In the genomic region with DNA sequence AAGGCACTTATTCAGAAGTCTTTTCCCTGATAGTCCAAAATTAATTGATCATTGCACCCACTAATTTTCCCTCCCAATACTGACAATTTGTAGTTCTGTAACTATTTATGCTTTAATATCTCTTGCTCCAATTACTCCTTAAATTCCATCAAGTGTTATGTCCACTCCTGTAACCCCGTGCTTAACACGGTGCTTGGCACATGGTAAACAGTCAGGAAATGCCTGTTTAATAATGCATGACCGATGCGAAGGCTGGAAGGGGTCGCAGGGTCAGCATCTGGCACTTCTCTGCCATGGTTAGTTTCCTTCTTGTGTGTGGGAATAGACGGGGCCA, we compare ENCODE assay signal across 8 cellular contexts. TPM values are rescaled to one million over a fixed set of nuclear protein-coding genes. Genes with fewer than 3 reads are reported as not detected.
DNase-seq lines count a peak whose midpoint lies in the region; TF ChIP-seq lines count a peak whose summit lies in the region.

No MANE protein-coding gene starts in this region.

- DNase-seq in AG04450 (ENCODE audit: low read depth, low spot score) (no peak), choroid plexus epithelial cell (ENCODE audit: low read depth) (no peak), SIG-M5 (lab: John Stamatoyannopoulos, UW) (no peak), globus pallidus (ENCODE audit: low spot score) (no peak), NCI-H82 (lab: John Stamatoyannopoulos, UW) (no peak)
- no peak for DNase-seq in stimulated activated CD4-positive, alpha-beta T cell treated with anti-CD3 and anti-CD28 coated beads, Interleukin-4, amount 100 ng/mL, for 24 hours

- peaks cover 0 to 8% (median 3%) of the 10 kb centered on the region in 3 donors for H3K9me3 Mint-ChIP-seq in IgD-negative memory B cell

- no peaks in the 10 kb centered on the region for H3K36me3 Mint-ChIP-seq in IgD-negative memory B cell

- TF ChIP-seq CTCF in AG04450 (IDR thresholded peaks at IDR 0.05; ENCODE audit: low read depth, low read length) (no peak), choroid plexus epithelial cell (conservative IDR thresholded peaks at IDR 0.05; ENCODE audit: low read depth, low read length) (no peak)

- peaks cover 0 to 14% of the 10 kb centered on the region in 2 donors for H3K4me1 ChIP-seq in muscle layer of duodenum (ENCODE audit: control insufficient read depth in 1 of 2, insufficient read depth in 2 of 2, low read length in 2 of 2)

- CTCF ChIA-PET in AG04450 (lab: Charles Lee): no interaction called here

- H3K27ac ChIP-seq in AG04450 (ENCODE audit: low read depth, low read length) (no peak overlapping the region), muscle layer of duodenum (ENCODE audit: low read length) (peak overlapping the region; percentile 57)

- POLR2A ChIA-PET in AG04450 (lab: Yijun Ruan, JAX): interaction anchor here (0.6 to 1.0 kb wide), 2 partner anchors 21 to 23 kb away, joined by 3 to 4 read pairs; no protein-coding TSS in a partner anchor

- H3K27me3 Mint-ChIP-seq in IgD-negative memory B cell: no peaks in the 10 kb centered on the region

- H3K36me3 ChIP-seq in muscle layer of duodenum (ENCODE audit: control insufficient read depth in 1 of 2, insufficient read depth in 2 of 2, low read length in 2 of 2): no peaks in the 10 kb centered on the region

- peak overlapping the region; percentile 96 to 99 (median 98) for H3K27ac Mint-ChIP-seq in IgD-negative memory B cell

- H3K9me3 ChIP-seq in AG04450 (ENCODE audit: control insufficient read depth, insufficient read depth, low read length) (peaks cover 5% of the 10 kb centered on the region; the same call in 1 of the 2 replicates), muscle layer of duodenum (ENCODE audit: control insufficient read depth in 1 of 2, low read length in 2 of 2) (no peaks in the 10 kb centered on the region)

- H3K27me3 ChIP-seq in AG04450 (ENCODE audit: control insufficient read depth, insufficient read depth, low read length): no peaks in the 10 kb centered on the region
- no peaks in the 10 kb centered on the region for H3K27me3 ChIP-seq in muscle layer of duodenum (ENCODE audit: low read depth, low read length)

- H3K4me3 ChIP-seq in AG04450 (ENCODE audit: low read depth, low read length) (peak overlapping the region; percentile 90), choroid plexus epithelial cell (ENCODE audit: low read depth, low read length) (peak overlapping the region; percentile 96), muscle layer of duodenum (ENCODE audit: low read depth in 1 of 2, low read length in 2 of 2) (peak overlapping the region; percentile 88 to 92)

- peaks cover 10 to 26% (median 12%) of the 10 kb centered on the region in 3 donors for H3K4me1 Mint-ChIP-seq in IgD-negative memory B cell

- peak overlapping the region; percentile 96 to 98 (median 98) for H3K4me3 Mint-ChIP-seq in IgD-negative memory B cell

RNA-seq across cellular contexts. Expression of a gene that starts 0.6 kb away (rescaled TPM):
- 28.9 and 39.0 TPM in 2 replicates for polyA plus RNA-seq in AG04450 (2011; rRNA removed)
- polyA minus RNA-seq in AG04450 (2011; rRNA and poly(A)+ RNA removed): 17.1 and 32.9 TPM in 2 replicates
- 10.9 TPM for polyA plus RNA-seq in IgD-negative memory B cell
